17 cellular contexts compared by ENCODE assay signal in genomic region chr11:120198403-120198786, GRCh38. TPM values are rescaled to one million over a fixed set of nuclear protein-coding genes. Genes with fewer than 3 reads are reported as not detected.
"Had no signal": no experiment of that assay in that cellular context is flagged by ENCODE, and none has a peak within 500 bp of the region (broad histone marks: within the 10 kb centered on the region; RNA-seq: fewer than 3 reads in every experiment).

No MANE protein-coding gene starts in this region.

- H3K9me3 ChIP-seq: adrenal gland, ascending aorta, esophagus muscularis mucosa, ovary had no signal

- DNase-seq: activated CD8-positive, alpha-beta memory T cell treated with anti-CD3 and anti-CD28 coated beads, Interleukin-2, amount 50 U/mL, for 4 hours; activated T-cell treated with anti-CD3 and anti-CD28 coated beads, Interleukin-2, amount 50 U/mL, for 24 hours; adrenal gland; brain microvascular endothelial cell; central memory CD4-positive, alpha-beta T cell; islet precursor cell; left cardiac atrium; stimulated activated CD4-positive, alpha-beta T cell treated with anti-CD3 and anti-CD28 coated beads, Interleukin-2, amount 100 ng/mL, for 24 hours; T-helper 1 cell; T-helper 9 cell had no signal

- H3K4me1 ChIP-seq: adrenal gland, ascending aorta had no signal

- H3K27me3 ChIP-seq: adrenal gland, ascending aorta, ovary had no signal

- H3K27ac ChIP-seq: adrenal gland, ascending aorta, brain microvascular endothelial cell, ovary had no signal

- H3K36me3 ChIP-seq: adrenal gland, ascending aorta, brain microvascular endothelial cell, esophagus muscularis mucosa, ovary had no signal

- H3K4me3 ChIP-seq: adrenal gland, ascending aorta, esophagus muscularis mucosa, ovary had no signal

- ATAC-seq: activated T-helper 17 cell treated with anti-CD3 and anti-CD28 coated beads, Interleukin-2, amount 50 U/mL, for 72 hours had no signal

RNA-seq across cellular contexts. Expression of gene POU2F3, which starts 41.5 kb away (rescaled TPM):
- total RNA-seq: ascending aorta, esophagus muscularis mucosa, left cardiac atrium, liver, mononuclear cell, pulmonary artery endothelial cell had no signal
